6 cellular contexts compared by ENCODE assay signal in the genomic region with DNA sequence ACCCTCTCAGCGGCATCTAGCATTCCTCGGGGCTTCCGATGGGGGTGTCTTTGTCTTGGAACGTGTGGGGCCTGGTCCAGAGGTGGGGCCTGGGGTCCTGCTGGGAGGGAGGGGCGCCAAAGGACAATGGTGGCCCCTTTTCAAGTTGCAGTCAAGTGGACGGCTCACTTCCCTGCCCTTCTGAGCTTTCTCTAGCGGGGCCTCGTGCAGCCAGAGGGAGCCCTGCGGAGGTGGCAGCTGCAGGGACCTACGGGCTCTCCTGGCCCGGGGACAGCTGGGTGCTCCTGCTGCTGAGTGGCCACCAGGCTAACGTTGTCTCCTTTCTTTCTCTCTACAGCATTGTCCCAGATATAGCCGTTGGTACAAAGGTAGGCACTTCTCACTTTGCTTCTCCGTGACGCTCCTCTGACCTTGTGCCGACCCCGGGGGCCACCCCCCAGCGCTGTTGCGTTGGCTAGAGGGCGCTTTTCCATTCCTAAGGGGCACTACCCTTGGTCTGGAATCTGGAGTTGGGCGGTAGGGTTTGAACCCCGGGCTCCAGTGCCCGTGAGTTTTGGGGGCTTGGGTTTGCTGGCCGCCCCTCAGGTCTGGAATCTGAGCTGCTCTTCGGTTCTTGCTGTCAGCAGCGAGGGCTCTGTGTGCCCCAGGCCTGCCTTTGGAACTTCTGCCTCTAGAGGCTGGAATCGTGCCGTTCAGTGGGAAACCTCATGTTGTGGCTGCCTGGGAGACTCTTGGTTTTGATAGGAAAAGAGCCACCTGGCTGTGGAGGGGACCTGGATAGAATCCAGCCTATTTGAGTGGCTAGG. TPM values are rescaled to one million over a fixed set of nuclear protein-coding genes. Genes with fewer than 3 reads are reported as not detected.
A peak's percentile ranks its signal among the peaks of the same experiment; 100 is the strongest.
DNase-seq lines count a peak whose midpoint lies in the region; ATAC-seq and TF ChIP-seq lines count a peak whose summit lies in the region.

No MANE protein-coding gene starts in this region.

- POLR2A ChIA-PET in WTC11 (lab: Charles Lee): interaction anchor here (1.0 to 1.5 kb wide), 6 partner anchors 10 to 144 kb away, joined by 3 to 5 read pairs (median 4); no protein-coding TSS in a partner anchor

- H3K4me1 Mint-ChIP-seq in WTC11: peaks cover 43% of the 10 kb centered on the region

- H3K27me3 ChIP-seq in HAP-1 (ENCODE audit: low read depth) (no peaks in the 10 kb centered on the region), kidney epithelial cell (ENCODE audit: control insufficient read depth, insufficient read depth, low read length) (no peaks in the 10 kb centered on the region)

- peak overlapping the region; percentile 97 for H3K27ac Mint-ChIP-seq in WTC11

- peak; percentile 30 to 61 for DNase-seq in HAP-1 (ENCODE audit: low spot score in 2 of 2)
- no peak for DNase-seq in WTC11 (ENCODE audit: low spot score)
- DNase-seq in kidney epithelial cell (ENCODE audit: low read depth): no peak

- in situ Hi-C loops in HAP-1 (cut with MboI; ENCODE audit: low sequenced_read_pairs): no loop called here

- ATAC-seq in WTC11 (no peak), GM21423 (IDR thresholded peaks at IDR 0.05; ENCODE audit: unreplicated experiment) (no peak), HG03045 (IDR thresholded peaks at IDR 0.05; ENCODE audit: unreplicated experiment) (no peak), HG03095 (IDR thresholded peaks at IDR 0.05; ENCODE audit: unreplicated experiment) (no peak)

- CTCF ChIA-PET in WTC11 (lab: Charles Lee): interaction anchor here (0.6 to 1.4 kb wide), 6 partner anchors 13 to 283 kb away, joined by 3 to 6 read pairs (median 3); no protein-coding TSS in a partner anchor

- H3K4me1 ChIP-seq in HAP-1: peaks cover 30% of the 10 kb centered on the region

- H3K36me3 ChIP-seq in HAP-1 (replicated peaks) (peaks cover 65% of the 10 kb centered on the region), kidney epithelial cell (ENCODE audit: control insufficient read depth, insufficient read depth, low read length) (peaks cover 6% of the 10 kb centered on the region)

- 0 out of 2 replicates have a peak, but pooled peaks cover 2% of the 10 kb centered on the region for H3K9me3 ChIP-seq in HAP-1

- H3K9me3 Mint-ChIP-seq in WTC11: no peaks in the 10 kb centered on the region

- no peak for TF ChIP-seq CTCF in WTC11 (IDR thresholded peaks at IDR 0.05)
- peak; percentile 10 for TF ChIP-seq CTCF in kidney epithelial cell (IDR thresholded peaks at IDR 0.05; ENCODE audit: insufficient read depth, low read length, poor library complexity, severe bottlenecking)

- peaks cover 39% of the 10 kb centered on the region for H3K36me3 Mint-ChIP-seq in WTC11

- H3K27me3 Mint-ChIP-seq in WTC11 (ENCODE audit: low read depth): no peaks in the 10 kb centered on the region

- peak overlapping the region; percentile 87 for H3K4me3 Mint-ChIP-seq in WTC11

- peak overlapping the region; percentile 91 for H3K4me3 ChIP-seq in HAP-1
- peak overlapping the region; percentile 89 for H3K4me3 ChIP-seq in kidney epithelial cell (ENCODE audit: low read depth, low read length)

TF ChIP-seq in WTC11, 78 proteins besides CTCF, POLR2A, EP300 and RAD21:
- 0 out of 2 replicates have a peak, but pooled peaks have one; percentile 25 for TF ChIP-seq TEAD1 (CRISPR knock-in tag; IDR thresholded peaks at IDR 0.05)
- TF ChIP-seq, protein P1, sequence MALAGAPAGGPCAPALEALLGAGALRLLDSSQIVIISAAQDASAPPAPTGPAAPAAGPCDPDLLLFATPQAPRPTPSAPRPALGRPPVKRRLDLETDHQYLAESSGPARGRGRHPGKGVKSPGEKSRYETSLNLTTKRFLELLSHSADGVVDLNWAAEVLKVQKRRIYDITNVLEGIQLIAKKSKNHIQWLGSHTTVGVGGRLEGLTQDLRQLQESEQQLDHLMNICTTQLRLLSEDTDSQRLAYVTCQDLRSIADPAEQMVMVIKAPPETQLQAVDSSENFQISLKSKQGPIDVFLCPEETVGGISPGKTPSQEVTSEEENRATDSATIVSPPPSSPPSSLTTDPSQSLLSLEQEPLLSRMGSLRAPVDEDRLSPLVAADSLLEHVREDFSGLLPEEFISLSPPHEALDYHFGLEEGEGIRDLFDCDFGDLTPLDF (CRISPR knock-in tag; IDR thresholded peaks at IDR 0.05): no peak
- TF ChIP-seq, protein P2, sequence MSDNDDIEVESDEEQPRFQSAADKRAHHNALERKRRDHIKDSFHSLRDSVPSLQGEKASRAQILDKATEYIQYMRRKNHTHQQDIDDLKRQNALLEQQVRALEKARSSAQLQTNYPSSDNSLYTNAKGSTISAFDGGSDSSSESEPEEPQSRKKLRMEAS (CRISPR knock-in tag; IDR thresholded peaks at IDR 0.05): 0 out of 2 replicates have a peak, but pooled peaks have one; percentile 19

RNA-seq across cellular contexts. Expression of a gene that starts 2.0 kb away (rescaled TPM):
- 663 to 692 TPM (median 680 TPM) in 3 replicates for total RNA-seq in WTC11 (2021)
- 268 and 349 TPM in 2 replicates for total RNA-seq in kidney epithelial cell

RNA-seq across cellular contexts. Expression of a gene that starts 22.5 kb away (rescaled TPM):
- 60.6 to 86.8 TPM (median 83.9 TPM) in 3 replicates for total RNA-seq in WTC11 (2021)
- 2.9 and 4.1 TPM in 2 replicates for total RNA-seq in kidney epithelial cell

RNA-seq across cellular contexts. Expression of a gene that starts 28.4 kb away (rescaled TPM):
- total RNA-seq in WTC11 (2021) (1.2 to 3.3 TPM (median 2.5 TPM) in 3 replicates), kidney epithelial cell (not detected in 2 replicates)

RNA-seq across cellular contexts. Expression of a gene that starts 41.5 kb away (rescaled TPM):
- 0.53 to 0.82 TPM (median 0.61 TPM) in 3 replicates for total RNA-seq in WTC11 (2021)
- not detected in 2 replicates for total RNA-seq in kidney epithelial cell

RNA-seq across cellular contexts. Expression of a gene that starts 48.4 kb away (rescaled TPM):
- total RNA-seq in WTC11 (2021) (0.66 to 0.78 TPM (median 0.70 TPM) in 3 replicates), kidney epithelial cell (45.6 and 52.4 TPM in 2 replicates)

Comparison
In these comparisons a context has a peak if more than half of its experiments do, and no peak if none do; other contexts are left out.
1. DNase-seq: peak in HAP-1 (2 of 2); none in WTC11 (single experiment) and kidney epithelial cell (single experiment).
2. RNA of a gene that starts 22.5 kb away (total RNA-seq): 60.6 to 86.8 TPM in WTC11; 2.9 to 4.1 TPM in kidney epithelial cell; every median in the first group is over 10 times any median in the second.